In genomic region chr5:140547508-140548299, GRCh38 we compare ENCODE assay signal across 1 cellular context.
TF ChIP-seq lines count a peak whose summit lies in the region.

TSS of gene EIF4EBP3 (plus strand) at chr5:140547662. CDS start at chr5:140547738, 76 bp downstream.

TF ChIP-seq in K562, 482 proteins besides CTCF, POLR2A, EP300 and RAD21 (continued from another document and continues in another):
- TF ChIP-seq ZBTB33 (CRISPR knock-in tag; IDR thresholded peaks at IDR 0.05), result peak; percentile 54
- 0 out of 2 replicates have a peak, but pooled peaks have one; percentile 33 for TF ChIP-seq ETV1 (tag; conservative IDR thresholded peaks at IDR 0.05; ENCODE audit: low read depth)
- TF ChIP-seq, protein P1, sequence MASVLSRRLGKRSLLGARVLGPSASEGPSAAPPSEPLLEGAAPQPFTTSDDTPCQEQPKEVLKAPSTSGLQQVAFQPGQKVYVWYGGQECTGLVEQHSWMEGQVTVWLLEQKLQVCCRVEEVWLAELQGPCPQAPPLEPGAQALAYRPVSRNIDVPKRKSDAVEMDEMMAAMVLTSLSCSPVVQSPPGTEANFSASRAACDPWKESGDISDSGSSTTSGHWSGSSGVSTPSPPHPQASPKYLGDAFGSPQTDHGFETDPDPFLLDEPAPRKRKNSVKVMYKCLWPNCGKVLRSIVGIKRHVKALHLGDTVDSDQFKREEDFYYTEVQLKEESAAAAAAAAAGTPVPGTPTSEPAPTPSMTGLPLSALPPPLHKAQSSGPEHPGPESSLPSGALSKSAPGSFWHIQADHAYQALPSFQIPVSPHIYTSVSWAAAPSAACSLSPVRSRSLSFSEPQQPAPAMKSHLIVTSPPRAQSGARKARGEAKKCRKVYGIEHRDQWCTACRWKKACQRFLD (CRISPR knock-in tag; IDR thresholded peaks at IDR 0.05), result 0 out of 2 replicates have a peak, but pooled peaks have one; percentile 5
- TF ChIP-seq SMAD1 (IDR thresholded peaks at IDR 0.05; ENCODE audit: low read depth, low read length, partially characterized antibody), result no peak
- peak; percentile 81 for TF ChIP-seq CREB1 (IDR thresholded peaks at IDR 0.05)
- peak; percentile 90 for TF ChIP-seq CREB1 (CRISPR knock-in tag; IDR thresholded peaks at IDR 0.05)
- TF ChIP-seq POLR2AphosphoS5 (IDR thresholded peaks at IDR 0.05; ENCODE audit: control insufficient read depth, insufficient read depth, low read depth, low read length), result no peak
- no peak; the same call in 1 of the 2 replicates for TF ChIP-seq TCF3 (CRISPR knock-in tag; IDR thresholded peaks at IDR 0.05)
- peak; percentile 66 for TF ChIP-seq ZNF263 (CRISPR knock-in tag; IDR thresholded peaks at IDR 0.05; ENCODE audit: borderline replicate concordance)
- TF ChIP-seq ZFP36 (IDR thresholded peaks at IDR 0.05; ENCODE audit: low read depth, low read length, partially characterized antibody), result no peak
- TF ChIP-seq ZNF224 (CRISPR knock-in tag; IDR thresholded peaks at IDR 0.05), result 0 out of 2 replicates have a peak, but pooled peaks have one; percentile 73
- no peak for TF ChIP-seq ZNF217 (CRISPR knock-in tag; IDR thresholded peaks at IDR 0.05)
- TF ChIP-seq RAD51 (IDR thresholded peaks at IDR 0.05; ENCODE audit: borderline replicate concordance, low read depth), result peak; percentile 82
- TF ChIP-seq, protein P2, sequence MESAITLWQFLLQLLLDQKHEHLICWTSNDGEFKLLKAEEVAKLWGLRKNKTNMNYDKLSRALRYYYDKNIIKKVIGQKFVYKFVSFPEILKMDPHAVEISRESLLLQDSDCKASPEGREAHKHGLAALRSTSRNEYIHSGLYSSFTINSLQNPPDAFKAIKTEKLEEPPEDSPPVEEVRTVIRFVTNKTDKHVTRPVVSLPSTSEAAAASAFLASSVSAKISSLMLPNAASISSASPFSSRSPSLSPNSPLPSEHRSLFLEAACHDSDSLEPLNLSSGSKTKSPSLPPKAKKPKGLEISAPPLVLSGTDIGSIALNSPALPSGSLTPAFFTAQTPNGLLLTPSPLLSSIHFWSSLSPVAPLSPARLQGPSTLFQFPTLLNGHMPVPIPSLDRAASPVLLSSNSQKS (CRISPR knock-in tag; IDR thresholded peaks at IDR 0.05), result no peak
- no peak for TF ChIP-seq FOXA1 (IDR thresholded peaks at IDR 0.05; ENCODE audit: borderline replicate concordance)
- 0 out of 4 replicates have a peak, but pooled peaks of 1 of the 2 experiments have one; percentile 40 for TF ChIP-seq ZMIZ1 (IDR thresholded peaks at IDR 0.05; ENCODE audit: low read depth in 2 of 2, low read length in 2 of 2)
- TF ChIP-seq MECOM (CRISPR knock-in tag; IDR thresholded peaks at IDR 0.05), result no peak
- no peak for TF ChIP-seq PTTG1 (tag; IDR thresholded peaks at IDR 0.05; ENCODE audit: low read depth)
- TF ChIP-seq SMAD3 (CRISPR knock-in tag; conservative IDR thresholded peaks at IDR 0.05), result 0 out of 2 replicates have a peak, but pooled peaks have one; percentile 64
- TF ChIP-seq TRIM28 (IDR thresholded peaks at IDR 0.05), result no peak
- no peak for TF ChIP-seq KLF10 (CRISPR knock-in tag; IDR thresholded peaks at IDR 0.05)
- TF ChIP-seq NONO (IDR thresholded peaks at IDR 0.05; ENCODE audit: low read depth in 2 of 2, low read length in 1 of 2), result no peak
- TF ChIP-seq CLOCK (CRISPR knock-in tag; IDR thresholded peaks at IDR 0.05; ENCODE audit: borderline replicate concordance), result no peak
- TF ChIP-seq ELF4 (CRISPR knock-in tag; IDR thresholded peaks at IDR 0.05), result 0 out of 2 replicates have a peak, but pooled peaks have one; percentile 32
- TF ChIP-seq ZNF586 (CRISPR knock-in tag; conservative IDR thresholded peaks at IDR 0.05), result no peak
- no peak for TF ChIP-seq CCAR2 (IDR thresholded peaks at IDR 0.05; ENCODE audit: low read depth, low read length)
- TF ChIP-seq ZFPM2 (CRISPR knock-in tag; IDR thresholded peaks at IDR 0.05), result 0 out of 2 replicates have a peak, but pooled peaks have one; percentile 10
- TF ChIP-seq, protein P3, sequence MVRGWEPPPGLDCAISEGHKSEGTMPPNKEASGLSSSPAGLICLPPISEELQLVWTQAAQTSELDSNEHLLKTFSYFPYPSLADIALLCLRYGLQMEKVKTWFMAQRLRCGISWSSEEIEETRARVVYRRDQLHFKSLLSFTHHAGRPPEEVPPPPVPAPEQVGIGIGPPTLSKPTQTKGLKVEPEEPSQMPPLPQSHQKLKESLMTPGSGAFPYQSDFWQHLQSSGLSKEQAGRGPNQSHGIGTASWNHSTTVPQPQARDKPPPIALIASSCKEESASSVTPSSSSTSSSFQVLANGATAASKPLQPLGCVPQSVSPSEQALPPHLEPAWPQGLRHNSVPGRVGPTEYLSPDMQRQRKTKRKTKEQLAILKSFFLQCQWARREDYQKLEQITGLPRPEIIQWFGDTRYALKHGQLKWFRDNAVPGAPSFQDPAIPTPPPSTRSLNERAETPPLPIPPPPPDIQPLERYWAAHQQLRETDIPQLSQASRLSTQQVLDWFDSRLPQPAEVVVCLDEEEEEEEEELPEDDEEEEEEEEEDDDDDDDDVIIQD (CRISPR knock-in tag; IDR thresholded peaks at IDR 0.05), result no peak
- TF ChIP-seq TAF1 (IDR thresholded peaks at IDR 0.05; ENCODE audit: control insufficient read depth, extremely low read depth, insufficient read depth, low read length, severe bottlenecking), result peak; percentile 28
- TF ChIP-seq ESRRA (IDR thresholded peaks at IDR 0.05; ENCODE audit: borderline replicate concordance, low read depth), result no peak
- TF ChIP-seq, protein P4, sequence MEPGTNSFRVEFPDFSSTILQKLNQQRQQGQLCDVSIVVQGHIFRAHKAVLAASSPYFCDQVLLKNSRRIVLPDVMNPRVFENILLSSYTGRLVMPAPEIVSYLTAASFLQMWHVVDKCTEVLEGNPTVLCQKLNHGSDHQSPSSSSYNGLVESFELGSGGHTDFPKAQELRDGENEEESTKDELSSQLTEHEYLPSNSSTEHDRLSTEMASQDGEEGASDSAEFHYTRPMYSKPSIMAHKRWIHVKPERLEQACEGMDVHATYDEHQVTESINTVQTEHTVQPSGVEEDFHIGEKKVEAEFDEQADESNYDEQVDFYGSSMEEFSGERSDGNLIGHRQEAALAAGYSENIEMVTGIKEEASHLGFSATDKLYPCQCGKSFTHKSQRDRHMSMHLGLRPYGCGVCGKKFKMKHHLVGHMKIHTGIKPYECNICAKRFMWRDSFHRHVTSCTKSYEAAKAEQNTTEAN (CRISPR knock-in tag; IDR thresholded peaks at IDR 0.05), result peak; percentile 45; the same call in 1 of the 2 replicates
- TF ChIP-seq ATF1 (CRISPR knock-in tag; IDR thresholded peaks at IDR 0.05), result no peak
- TF ChIP-seq ATF1 (tag; IDR thresholded peaks at IDR 0.05), result peak; percentile 93
- TF ChIP-seq PCBP1 (IDR thresholded peaks at IDR 0.05; ENCODE audit: low read depth, low read length, poor library complexity, severe bottlenecking), result peak; percentile 91
- TF ChIP-seq E2F6 (IDR thresholded peaks at IDR 0.05; ENCODE audit: borderline replicate concordance in 1 of 2, extremely low read depth in 1 of 2, insufficient read depth in 1 of 2, insufficient read length in 1 of 2, low read depth in 1 of 2, low read length in 1 of 2, poor library complexity in 1 of 2, severe bottlenecking in 1 of 2), result peak; percentile 93 to 94
- TF ChIP-seq, protein P5, sequence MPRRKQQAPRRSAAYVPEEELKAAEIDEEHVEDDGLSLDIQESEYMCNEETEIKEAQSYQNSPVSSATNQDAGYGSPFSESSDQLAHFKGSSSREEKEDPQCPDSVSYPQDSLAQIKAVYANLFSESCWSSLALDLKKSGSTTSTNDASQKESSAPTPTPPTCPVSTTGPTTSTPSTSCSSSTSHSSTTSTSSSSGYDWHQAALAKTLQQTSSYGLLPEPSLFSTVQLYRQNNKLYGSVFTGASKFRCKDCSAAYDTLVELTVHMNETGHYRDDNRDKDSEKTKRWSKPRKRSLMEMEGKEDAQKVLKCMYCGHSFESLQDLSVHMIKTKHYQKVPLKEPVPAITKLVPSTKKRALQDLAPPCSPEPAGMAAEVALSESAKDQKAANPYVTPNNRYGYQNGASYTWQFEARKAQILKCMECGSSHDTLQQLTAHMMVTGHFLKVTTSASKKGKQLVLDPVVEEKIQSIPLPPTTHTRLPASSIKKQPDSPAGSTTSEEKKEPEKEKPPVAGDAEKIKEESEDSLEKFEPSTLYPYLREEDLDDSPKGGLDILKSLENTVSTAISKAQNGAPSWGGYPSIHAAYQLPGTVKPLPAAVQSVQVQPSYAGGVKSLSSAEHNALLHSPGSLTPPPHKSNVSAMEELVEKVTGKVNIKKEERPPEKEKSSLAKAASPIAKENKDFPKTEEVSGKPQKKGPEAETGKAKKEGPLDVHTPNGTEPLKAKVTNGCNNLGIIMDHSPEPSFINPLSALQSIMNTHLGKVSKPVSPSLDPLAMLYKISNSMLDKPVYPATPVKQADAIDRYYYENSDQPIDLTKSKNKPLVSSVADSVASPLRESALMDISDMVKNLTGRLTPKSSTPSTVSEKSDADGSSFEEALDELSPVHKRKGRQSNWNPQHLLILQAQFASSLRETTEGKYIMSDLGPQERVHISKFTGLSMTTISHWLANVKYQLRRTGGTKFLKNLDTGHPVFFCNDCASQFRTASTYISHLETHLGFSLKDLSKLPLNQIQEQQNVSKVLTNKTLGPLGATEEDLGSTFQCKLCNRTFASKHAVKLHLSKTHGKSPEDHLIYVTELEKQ (CRISPR knock-in tag; IDR thresholded peaks at IDR 0.05), result no peak
- no peak for TF ChIP-seq ETS2 (tag; IDR thresholded peaks at IDR 0.05; ENCODE audit: borderline replicate concordance, poor library complexity, severe bottlenecking)
- no peak for TF ChIP-seq ZC3H11A (IDR thresholded peaks at IDR 0.05; ENCODE audit: low read depth, low read length)
- peak; percentile 69; the same call in 1 of the 2 replicates for TF ChIP-seq NKRF (IDR thresholded peaks at IDR 0.05; ENCODE audit: borderline replicate concordance)
